Comparison of ENCODE assay signal across 10 cellular contexts in genomic region chr6:169700296-169700695, GRCh38. TPM values are rescaled to one million over a fixed set of nuclear protein-coding genes. Genes with fewer than 3 reads are reported as not detected.
A peak's percentile ranks its signal among the peaks of the same experiment; 100 is the strongest.
DNase-seq lines count a peak whose midpoint lies in the region; ATAC-seq, FAIRE-seq and TF ChIP-seq lines count a peak whose summit lies in the region.
"Had no signal": no experiment of that assay in that cellular context is flagged by ENCODE, and none has a peak within 500 bp of the region (broad histone marks: within the 10 kb centered on the region; RNA-seq: fewer than 3 reads in every experiment).

No MANE protein-coding gene starts in this region.

- WGBS in suprapubic skin, result 37% methylated on average over 5 of the region's 5 CpGs

- peaks cover 46% of the 10 kb centered on the region for H3K4me1 Mint-ChIP-seq in activated T-cell treated with anti-CD3 and anti-CD28 coated beads, Interleukin-2, amount 50 U/mL, for 72 hours (ENCODE audit: low read depth)

- no peaks in the 10 kb centered on the region for H3K9me2 ChIP-seq in PC-9 (ENCODE audit: insufficient read depth)

- peak overlapping the region; percentile 60 to 89 for H3K4me3 Mint-ChIP-seq in activated T-cell treated with anti-CD3 and anti-CD28 coated beads, Interleukin-2, amount 50 U/mL, for 72 hours

- no peak for ATAC-seq in activated T-cell treated with anti-CD3 and anti-CD28 coated beads, Interleukin-2, amount 50 U/mL, for 72 hours (replicated peaks in 1 of 2)

- no peak for FAIRE-seq in frontal cortex (lab: Jason Lieb, UNC)

- H3K79me2 ChIP-seq in PC-9 (ENCODE audit: low read depth), result peaks cover 65% of the 10 kb centered on the region

- BruUV-seq in PC-9 (replicated peaks; lab: Mats Ljungman, UMichigan), result no TSS peak

- no peak for TF ChIP-seq POLR2A in suprapubic skin (IDR thresholded peaks at IDR 0.05)

- H3K27ac Mint-ChIP-seq in activated T-cell treated with anti-CD3 and anti-CD28 coated beads, Interleukin-2, amount 50 U/mL, for 72 hours, result peak overlapping the region; percentile 82

- 0 out of 2 replicates have a peak, but pooled peaks cover 11% of the 10 kb centered on the region for H3K36me3 ChIP-seq in PC-9 (ENCODE audit: low read depth)
- no peaks in the 10 kb centered on the region for H3K36me3 ChIP-seq in suprapubic skin

- H3K4me2 ChIP-seq in PC-9, result peak overlapping the region; percentile 92

- intact Hi-C loops in PC-9 (cut with micrococcal nuclease; ENCODE audit: unreplicated experiment), result loop anchor here (10.0 kb wide), 1 partner anchor 245 kb away; no protein-coding TSS in a partner anchor

- POLR2A ChIA-PET in PC-9 (lab: Charles Lee; ENCODE audit: unreplicated experiment), result no interaction called here

- no peaks in the 10 kb centered on the region for H3K9me3 Mint-ChIP-seq in activated T-cell treated with anti-CD3 and anti-CD28 coated beads, Interleukin-2, amount 50 U/mL, for 72 hours

- H3K36me3 Mint-ChIP-seq in activated T-cell treated with anti-CD3 and anti-CD28 coated beads, Interleukin-2, amount 50 U/mL, for 72 hours (ENCODE audit: insufficient read depth in 2 of 2), result peaks cover 8 to 9% of the 10 kb centered on the region in 2 donors

- H3K4me3 ChIP-seq in PC-9 (peak overlapping the region; percentile 91; the same call in 1 of the 2 replicates), fibroblast of mammary gland (ENCODE audit: control insufficient read depth, low read depth, low read length) (peak overlapping the region; percentile 77), suprapubic skin (peak overlapping the region; percentile 80)

- peaks cover 8% of the 10 kb centered on the region; the same call in 1 of the 2 replicates for H3F3A ChIP-seq in PC-9 (ENCODE audit: insufficient read depth, low read depth)

- TF ChIP-seq CTCF in PC-9 (conservative IDR thresholded peaks at IDR 0.05) (no peak), fibroblast of mammary gland (conservative IDR thresholded peaks at IDR 0.05; ENCODE audit: control insufficient read depth, insufficient read depth, low read depth, low read length) (no peak), suprapubic skin (IDR thresholded peaks at IDR 0.05) (no peak)

- H3K9me3 ChIP-seq in PC-9 (ENCODE audit: insufficient read depth, low read depth) (no peaks in the 10 kb centered on the region), suprapubic skin (no peaks in the 10 kb centered on the region)

- no peaks in the 10 kb centered on the region for H3K27me3 Mint-ChIP-seq in activated T-cell treated with anti-CD3 and anti-CD28 coated beads, Interleukin-2, amount 50 U/mL, for 72 hours (ENCODE audit: low read depth)

- H2AFZ ChIP-seq in PC-9, result no peak overlapping the region

- CTCF ChIA-PET in PC-9 (lab: Charles Lee), result no interaction called here

- H3K27ac ChIP-seq in PC-9 (no peak overlapping the region), suprapubic skin (no peak overlapping the region)
- H3K27ac ChIP-seq: brain microvascular endothelial cell, parathyroid adenoma had no signal

- TF ChIP-seq EP300 in suprapubic skin (IDR thresholded peaks at IDR 0.05), result no peak

- no peaks in the 10 kb centered on the region for H4K20me1 ChIP-seq in PC-9 (ENCODE audit: insufficient read depth)

- H3K4me1 ChIP-seq in PC-9 (replicated peaks; ENCODE audit: insufficient read depth), result peaks cover 28% of the 10 kb centered on the region
- peaks cover 46% of the 10 kb centered on the region for H3K4me1 ChIP-seq in suprapubic skin

- H3K27me3 ChIP-seq in PC-9 (ENCODE audit: insufficient read depth, low read depth), result no peaks in the 10 kb centered on the region
- no peaks in the 10 kb centered on the region for H3K27me3 ChIP-seq in suprapubic skin
- H3K27me3 ChIP-seq: brain microvascular endothelial cell had no signal

- DNase-seq in activated T-cell treated with anti-CD3 and anti-CD28 coated beads, Interleukin-2, amount 50 U/mL, for 72 hours, result no peak
- no peak for DNase-seq in activated T-cell treated with anti-CD3 and anti-CD28 coated beads, Interleukin-2, amount 50 U/mL, for 48 hours
- no peak for DNase-seq in PC-9
- peak; percentile 22 for DNase-seq in fibroblast of mammary gland (ENCODE audit: low read depth)
- DNase-seq in suprapubic skin (ENCODE audit: low spot score in 2 of 2), result no peak
- DNase-seq in NCI-H82 (lab: John Stamatoyannopoulos, UW), result no peak
- DNase-seq in frontal cortex (ENCODE audit: low spot score in 2 of 2), result no peak
- DNase-seq in inferior parietal cortex (ENCODE audit: extremely low spot score), result no peak
- DNase-seq: brain microvascular endothelial cell had no signal

RNA-seq across cellular contexts. Expression of gene WDR27, which starts 1.5 kb away (rescaled TPM):
- 10 to 100 TPM; 45.0 to 46.1 TPM for total RNA-seq in activated T-cell treated with anti-CD3 and anti-CD28 coated beads, Interleukin-2, amount 50 U/mL, for 72 hours
- total RNA-seq in PC-9 (2021) (54.2 and 66.5 TPM in 2 replicates), suprapubic skin (10 to 100 TPM; 17.3 to 59.4 (median 26.6) TPM), frontal cortex (18.3 TPM)

RNA-seq across cellular contexts. Expression of gene C6orf120, which starts 1.6 kb away (rescaled TPM):
- 10 to 100 TPM; 13.3 to 14.4 TPM for total RNA-seq in activated T-cell treated with anti-CD3 and anti-CD28 coated beads, Interleukin-2, amount 50 U/mL, for 72 hours
- total RNA-seq in PC-9 (2021) (9.8 and 12.5 TPM in 2 replicates), suprapubic skin (10 to 100 TPM; 19.4 to 23.1 (median 20.1) TPM), frontal cortex (26.9 TPM)

RNA-seq across cellular contexts. Expression of gene PHF10, which starts 24.0 kb away (rescaled TPM):
- 10 to 100 TPM; 87.7 to 95.8 TPM for total RNA-seq in activated T-cell treated with anti-CD3 and anti-CD28 coated beads, Interleukin-2, amount 50 U/mL, for 72 hours
- total RNA-seq in PC-9 (2021), result 20.8 and 21.7 TPM in 2 replicates
- 10 to 100 TPM; 41.5 to 93.1 (median 47.8) TPM for total RNA-seq in suprapubic skin
- total RNA-seq in frontal cortex, result 22.4 TPM

RNA-seq across cellular contexts. Expression of gene DYNLT2, which starts 51.1 kb away (rescaled TPM):
- 1 to 10 TPM; 1.7 to 2.7 TPM for total RNA-seq in activated T-cell treated with anti-CD3 and anti-CD28 coated beads, Interleukin-2, amount 50 U/mL, for 72 hours
- total RNA-seq in PC-9 (2021) (1.4 and 1.5 TPM in 2 replicates), suprapubic skin (1 to 10 TPM; 1.3 to 4.0 (median 2.2) TPM), frontal cortex (2.0 TPM)

RNA-seq across cellular contexts. Expression of gene ERMARD, which starts 51.1 kb away (rescaled TPM):
- total RNA-seq in activated T-cell treated with anti-CD3 and anti-CD28 coated beads, Interleukin-2, amount 50 U/mL, for 72 hours, result 10 to 100 TPM; 30.5 to 37.9 TPM
- total RNA-seq in PC-9 (2021) (19.3 and 28.2 TPM in 2 replicates), suprapubic skin (10 to 100 TPM; 14.6 to 49.1 (median 20.4) TPM), frontal cortex (23.2 TPM)
